Comparison of ENCODE assay signal across 8 cellular contexts in the genomic region with DNA sequence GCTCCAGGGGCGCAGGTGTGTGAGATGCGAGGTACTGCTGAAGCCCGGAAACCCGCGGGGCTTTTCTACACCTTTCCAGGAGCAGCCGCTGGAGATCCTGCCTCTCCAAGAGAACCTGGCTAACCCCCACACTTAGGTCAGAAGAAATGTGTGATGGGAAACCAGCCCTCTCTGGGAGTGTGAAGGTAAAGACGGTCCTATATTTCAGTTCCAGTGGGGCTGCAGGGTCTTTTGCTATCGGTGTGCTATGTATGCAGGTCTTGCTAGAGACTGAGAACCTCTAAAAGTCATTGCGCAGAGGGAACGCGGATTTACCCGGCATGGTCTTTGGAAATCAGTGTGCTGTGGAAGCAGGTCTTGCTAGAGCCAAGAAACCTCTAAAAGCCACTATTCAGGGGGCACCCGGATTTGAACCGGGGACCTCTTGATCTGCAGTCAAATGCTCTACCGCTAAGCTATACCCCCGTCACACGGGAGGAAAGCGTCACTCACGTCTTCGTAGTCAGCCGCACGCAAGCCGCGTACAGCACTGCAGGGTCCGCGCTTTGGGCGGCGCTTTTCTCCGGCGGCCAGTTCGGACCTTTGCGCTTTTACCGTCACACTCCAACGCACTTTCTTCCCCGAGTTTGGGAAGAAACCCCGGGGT. TPM values are rescaled to one million over a fixed set of nuclear protein-coding genes. Genes with fewer than 3 reads are reported as not detected.
A peak's percentile ranks its signal among the peaks of the same experiment; 100 is the strongest.
DNase-seq lines count a peak whose midpoint lies in the region; ATAC-seq and TF ChIP-seq lines count a peak whose summit lies in the region.

No MANE protein-coding gene starts in this region.

- H3K4me1 ChIP-seq in liver (ENCODE audit: control insufficient read depth in 4 of 4, insufficient read depth in 4 of 4, low read length in 3 of 4), result no peaks in the 10 kb centered on the region

- TF ChIP-seq RAD21 in liver (IDR thresholded peaks at IDR 0.05), result no peak

- intact Hi-C loops in dendritic cell treated with granulocyte-macrophage colony-stimulating factor and Interleukin-4, amounts not matched to agents 40 ng/mL and 50 ng/mL, for 4 days (cut with micrococcal nuclease), result no loop called here

- H3K4me3 Mint-ChIP-seq in WTC11, result peak overlapping the region; percentile 78
- H3K4me3 Mint-ChIP-seq in dendritic cell treated with granulocyte-macrophage colony-stimulating factor and Interleukin-4, amounts not matched to agents 40 ng/mL and 50 ng/mL, for 4 days, result peak overlapping the region; percentile 56

- H3K9me3 ChIP-seq in liver (ENCODE audit: control insufficient read depth in 4 of 4, low read length in 3 of 4), result no peaks in the 10 kb centered on the region

- no peak for TF ChIP-seq CTCF in WTC11 (IDR thresholded peaks at IDR 0.05)
- no peak for TF ChIP-seq CTCF in liver (IDR thresholded peaks at IDR 0.05; ENCODE audit: low read depth, low read length, missing input control)

- peaks cover 10% of the 10 kb centered on the region for H3K4me1 Mint-ChIP-seq in WTC11
- H3K4me1 Mint-ChIP-seq in dendritic cell treated with granulocyte-macrophage colony-stimulating factor and Interleukin-4, amounts not matched to agents 40 ng/mL and 50 ng/mL, for 4 days (ENCODE audit: low read depth), result peaks cover 6% of the 10 kb centered on the region

- CTCF ChIA-PET in WTC11 (lab: Charles Lee), result interaction anchor here (0.5 to 0.9 kb wide), 3 partner anchors 105 to 287 kb away, joined by 3 read pairs; a partner anchor contains a TSS

- 16% methylated on average over 36 of the region's 36 CpGs for WGBS in liver

- H3K9ac ChIP-seq in liver (ENCODE audit: low read depth in 1 of 2, low read length in 2 of 2), result no peak overlapping the region

- peaks cover 12% of the 10 kb centered on the region for H3K27me3 Mint-ChIP-seq in WTC11 (ENCODE audit: low read depth)
- peaks cover 32% of the 10 kb centered on the region for H3K27me3 Mint-ChIP-seq in dendritic cell treated with granulocyte-macrophage colony-stimulating factor and Interleukin-4, amounts not matched to agents 40 ng/mL and 50 ng/mL, for 4 days

- peaks cover 13% of the 10 kb centered on the region for H3K9me3 Mint-ChIP-seq in WTC11
- H3K9me3 Mint-ChIP-seq in dendritic cell treated with granulocyte-macrophage colony-stimulating factor and Interleukin-4, amounts not matched to agents 40 ng/mL and 50 ng/mL, for 4 days, result no peaks in the 10 kb centered on the region

- H3K27ac ChIP-seq in liver (ENCODE audit: low read depth in 1 of 2, low read length in 2 of 2), result no peak overlapping the region

- POLR2A ChIA-PET in WTC11 (lab: Charles Lee), result no interaction called here

- H3K4me3 ChIP-seq in liver (ENCODE audit: low read depth in 1 of 3, low read length in 3 of 3), result no peak overlapping the region

- ATAC-seq in WTC11 (peak; percentile 95), HG02938 (IDR thresholded peaks at IDR 0.05; ENCODE audit: unreplicated experiment) (no peak)

- no peaks in the 10 kb centered on the region for H3K36me3 ChIP-seq in liver (ENCODE audit: control insufficient read depth in 4 of 4, insufficient read depth in 3 of 4, low read depth in 1 of 4, low read length in 3 of 4)

- H3K27me3 ChIP-seq in liver (ENCODE audit: control insufficient read depth in 4 of 4, insufficient read depth in 4 of 4, low read length in 3 of 4), result peaks cover 0 to 4% (median 0%) of the 10 kb centered on the region in 4 donors

- H3K36me3 Mint-ChIP-seq in WTC11, result no peaks in the 10 kb centered on the region
- no peaks in the 10 kb centered on the region for H3K36me3 Mint-ChIP-seq in dendritic cell treated with granulocyte-macrophage colony-stimulating factor and Interleukin-4, amounts not matched to agents 40 ng/mL and 50 ng/mL, for 4 days (ENCODE audit: low read depth)

- DNase-seq in AG08396 (ENCODE audit: low spot score) (peak; percentile 57), WTC11 (ENCODE audit: low spot score) (peak; percentile 95), NOMO-1 treated with dmso at 0.1 percent for 144 hours (lab: John Stamatoyannopoulos, UW; ENCODE audit: unreplicated experiment) (no peak), GDM1 (lab: John Stamatoyannopoulos, UW) (no peak)
- peak in 2 of 3 experiments; percentile 7 to 67 for DNase-seq in stimulated activated CD4-positive, alpha-beta T cell treated with anti-CD3 and anti-CD28 coated beads, TNF-alpha, amount 100 ng/mL, for 24 hours (ENCODE audit: low read depth in 3 of 3)

- H3K27ac Mint-ChIP-seq in WTC11, result peak overlapping the region; percentile 63
- H3K27ac Mint-ChIP-seq in dendritic cell treated with granulocyte-macrophage colony-stimulating factor and Interleukin-4, amounts not matched to agents 40 ng/mL and 50 ng/mL, for 4 days, result peak overlapping the region; percentile 6

TF ChIP-seq in WTC11, 78 proteins besides CTCF, POLR2A, EP300 and RAD21 (continues in another document):
- TF ChIP-seq RORB (CRISPR knock-in tag; IDR thresholded peaks at IDR 0.05) (no peak), NFE2L1 (CRISPR knock-in tag; IDR thresholded peaks at IDR 0.05) (no peak), GTF2I (CRISPR knock-in tag; conservative IDR thresholded peaks at IDR 0.05) (peak; percentile 72; the same call in 1 of the 2 replicates), ZNF121 (CRISPR knock-in tag; IDR thresholded peaks at IDR 0.05) (peak; percentile 84), PRRX2 (CRISPR knock-in tag; IDR thresholded peaks at IDR 0.05) (peak; percentile 91)
- TF ChIP-seq, protein P1, sequence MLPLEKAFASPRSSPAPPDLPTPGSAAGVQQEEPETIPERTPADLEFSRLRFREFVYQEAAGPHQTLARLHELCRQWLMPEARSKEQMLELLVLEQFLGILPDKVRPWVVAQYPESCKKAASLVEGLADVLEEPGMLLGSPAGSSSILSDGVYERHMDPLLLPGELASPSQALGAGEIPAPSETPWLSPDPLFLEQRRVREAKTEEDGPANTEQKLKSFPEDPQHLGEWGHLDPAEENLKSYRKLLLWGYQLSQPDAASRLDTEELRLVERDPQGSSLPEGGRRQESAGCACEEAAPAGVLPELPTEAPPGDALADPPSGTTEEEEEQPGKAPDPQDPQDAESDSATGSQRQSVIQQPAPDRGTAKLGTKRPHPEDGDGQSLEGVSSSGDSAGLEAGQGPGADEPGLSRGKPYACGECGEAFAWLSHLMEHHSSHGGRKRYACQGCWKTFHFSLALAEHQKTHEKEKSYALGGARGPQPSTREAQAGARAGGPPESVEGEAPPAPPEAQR (CRISPR knock-in tag; IDR thresholded peaks at IDR 0.05), result no peak
- TF ChIP-seq, protein P2, sequence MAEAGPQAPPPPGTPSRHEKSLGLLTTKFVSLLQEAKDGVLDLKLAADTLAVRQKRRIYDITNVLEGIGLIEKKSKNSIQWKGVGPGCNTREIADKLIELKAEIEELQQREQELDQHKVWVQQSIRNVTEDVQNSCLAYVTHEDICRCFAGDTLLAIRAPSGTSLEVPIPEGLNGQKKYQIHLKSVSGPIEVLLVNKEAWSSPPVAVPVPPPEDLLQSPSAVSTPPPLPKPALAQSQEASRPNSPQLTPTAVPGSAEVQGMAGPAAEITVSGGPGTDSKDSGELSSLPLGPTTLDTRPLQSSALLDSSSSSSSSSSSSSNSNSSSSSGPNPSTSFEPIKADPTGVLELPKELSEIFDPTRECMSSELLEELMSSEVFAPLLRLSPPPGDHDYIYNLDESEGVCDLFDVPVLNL (CRISPR knock-in tag; IDR thresholded peaks at IDR 0.05; ENCODE audit: borderline replicate concordance, low read depth), result no peak
- TF ChIP-seq, protein P3, sequence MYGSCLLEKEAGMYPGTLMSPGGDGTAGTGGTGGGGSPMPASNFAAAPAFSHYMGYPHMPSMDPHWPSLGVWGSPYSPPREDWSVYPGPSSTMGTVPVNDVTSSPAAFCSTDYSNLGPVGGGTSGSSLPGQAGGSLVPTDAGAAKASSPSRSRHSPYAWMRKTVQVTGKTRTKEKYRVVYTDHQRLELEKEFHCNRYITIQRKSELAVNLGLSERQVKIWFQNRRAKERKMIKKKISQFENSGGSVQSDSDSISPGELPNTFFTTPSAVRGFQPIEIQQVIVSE (CRISPR knock-in tag; IDR thresholded peaks at IDR 0.05; ENCODE audit: borderline replicate concordance), result no peak

TF ChIP-seq in liver, 16 proteins besides CTCF, POLR2A, EP300 and RAD21 (continues in another document):
- TF ChIP-seq, protein P4, sequence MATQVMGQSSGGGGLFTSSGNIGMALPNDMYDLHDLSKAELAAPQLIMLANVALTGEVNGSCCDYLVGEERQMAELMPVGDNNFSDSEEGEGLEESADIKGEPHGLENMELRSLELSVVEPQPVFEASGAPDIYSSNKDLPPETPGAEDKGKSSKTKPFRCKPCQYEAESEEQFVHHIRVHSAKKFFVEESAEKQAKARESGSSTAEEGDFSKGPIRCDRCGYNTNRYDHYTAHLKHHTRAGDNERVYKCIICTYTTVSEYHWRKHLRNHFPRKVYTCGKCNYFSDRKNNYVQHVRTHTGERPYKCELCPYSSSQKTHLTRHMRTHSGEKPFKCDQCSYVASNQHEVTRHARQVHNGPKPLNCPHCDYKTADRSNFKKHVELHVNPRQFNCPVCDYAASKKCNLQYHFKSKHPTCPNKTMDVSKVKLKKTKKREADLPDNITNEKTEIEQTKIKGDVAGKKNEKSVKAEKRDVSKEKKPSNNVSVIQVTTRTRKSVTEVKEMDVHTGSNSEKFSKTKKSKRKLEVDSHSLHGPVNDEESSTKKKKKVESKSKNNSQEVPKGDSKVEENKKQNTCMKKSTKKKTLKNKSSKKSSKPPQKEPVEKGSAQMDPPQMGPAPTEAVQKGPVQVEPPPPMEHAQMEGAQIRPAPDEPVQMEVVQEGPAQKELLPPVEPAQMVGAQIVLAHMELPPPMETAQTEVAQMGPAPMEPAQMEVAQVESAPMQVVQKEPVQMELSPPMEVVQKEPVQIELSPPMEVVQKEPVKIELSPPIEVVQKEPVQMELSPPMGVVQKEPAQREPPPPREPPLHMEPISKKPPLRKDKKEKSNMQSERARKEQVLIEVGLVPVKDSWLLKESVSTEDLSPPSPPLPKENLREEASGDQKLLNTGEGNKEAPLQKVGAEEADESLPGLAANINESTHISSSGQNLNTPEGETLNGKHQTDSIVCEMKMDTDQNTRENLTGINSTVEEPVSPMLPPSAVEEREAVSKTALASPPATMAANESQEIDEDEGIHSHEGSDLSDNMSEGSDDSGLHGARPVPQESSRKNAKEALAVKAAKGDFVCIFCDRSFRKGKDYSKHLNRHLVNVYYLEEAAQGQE (IDR thresholded peaks at IDR 0.05), result no peak
- no peak for TF ChIP-seq JUND (IDR thresholded peaks at IDR 0.05)
- peak; percentile 69 for TF ChIP-seq NR2F2 (IDR thresholded peaks at IDR 0.05)
- TF ChIP-seq YY1 (IDR thresholded peaks at IDR 0.05), result no peak
- no peak for TF ChIP-seq GABPA (IDR thresholded peaks at IDR 0.05 in 1 of 2, conservative IDR thresholded peaks at IDR 0.05 in 1 of 2)
- no peak for TF ChIP-seq FOXA1 (IDR thresholded peaks at IDR 0.05)
- TF ChIP-seq, protein P5, sequence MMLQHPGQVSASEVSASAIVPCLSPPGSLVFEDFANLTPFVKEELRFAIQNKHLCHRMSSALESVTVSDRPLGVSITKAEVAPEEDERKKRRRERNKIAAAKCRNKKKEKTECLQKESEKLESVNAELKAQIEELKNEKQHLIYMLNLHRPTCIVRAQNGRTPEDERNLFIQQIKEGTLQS (IDR thresholded peaks at IDR 0.05), result peak; percentile 73

RNA-seq across cellular contexts. Expression of a gene that starts 46.0 kb away (rescaled TPM):
- total RNA-seq in WTC11 (2021), result 12.0 to 13.6 TPM (median 12.6 TPM) in 3 replicates
- total RNA-seq in liver, result 1 to 10 TPM; 3.8 to 4.3 TPM
- 1 to 10 TPM in 1 of 2 donors, under 1 TPM in 1; 0.22 to 5.7 TPM for polyA plus RNA-seq in liver

Comparison
In these comparisons a context has a peak if more than half of its experiments do, and no peak if none do; other contexts are left out.
1. DNase-seq: peak in AG08396 (single experiment), WTC11 (single experiment) and stimulated activated CD4-positive, alpha-beta T cell treated with anti-CD3 and anti-CD28 coated beads, TNF-alpha, amount 100 ng/mL, for 24 hours (2 of 3); none in NOMO-1 treated with dmso at 0.1 percent for 144 hours (single experiment) and GDM1 (single experiment).